8 cellular contexts compared by ENCODE assay signal in the genomic region with DNA sequence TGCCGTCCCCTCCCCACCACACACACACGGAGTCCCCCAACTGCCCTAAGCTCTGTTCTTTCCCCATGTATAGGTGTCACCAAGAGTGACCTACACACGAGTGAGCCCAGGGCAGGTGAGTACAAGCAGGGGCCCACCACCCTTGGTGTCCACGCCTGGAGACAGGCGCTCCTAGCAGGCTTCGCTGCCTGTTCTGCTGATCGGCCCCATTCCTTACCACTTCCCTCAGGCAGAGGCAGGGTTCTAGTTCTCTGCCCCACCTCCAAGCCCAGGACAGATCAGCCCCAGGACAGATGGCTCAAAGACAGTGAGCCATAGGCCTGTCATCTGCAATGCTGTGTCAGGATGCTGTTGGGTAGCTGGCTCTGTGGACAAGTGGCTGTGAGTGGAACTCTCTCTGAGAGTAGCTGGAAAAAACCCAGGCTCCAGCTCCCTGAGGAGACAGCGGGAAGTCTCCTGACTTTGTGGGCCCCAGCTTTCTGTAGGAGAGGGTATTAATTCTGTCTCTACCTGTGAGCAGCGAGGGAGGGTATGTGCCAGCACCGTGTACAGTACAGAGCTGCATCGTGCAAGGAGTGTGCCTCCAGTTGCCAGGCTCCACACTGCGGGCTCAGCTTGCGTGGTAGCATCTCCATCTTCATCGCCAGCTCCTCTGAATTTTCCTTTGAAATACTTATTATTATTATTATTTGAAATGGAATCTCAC. TPM values are rescaled to one million over a fixed set of nuclear protein-coding genes. Genes with fewer than 3 reads are reported as not detected.
DNase-seq lines count a peak whose midpoint lies in the region; ATAC-seq and TF ChIP-seq lines count a peak whose summit lies in the region.

No MANE protein-coding gene starts in this region.

- peak overlapping the region; percentile 86 for H3K4me3 Mint-ChIP-seq in T-helper 1 cell treated with Interleukin-12 subunit alpha and Interleukin-12 subunit beta and Interleukin-4 antibody, amounts not matched to agents 30 μg/mL and 1 μg/mL, for 36 hours
- peak overlapping the region; percentile 85 for H3K4me3 Mint-ChIP-seq in activated B cell treated with CpG ODN at 0.5 μM for 24 hours

- H3K4me1 ChIP-seq in hepatocyte (ENCODE audit: insufficient read depth) = peaks cover 42% of the 10 kb centered on the region
- H3K4me1 ChIP-seq in smooth muscle cell (ENCODE audit: low read depth) = peaks cover 28% of the 10 kb centered on the region

- peak overlapping the region; percentile 89 for H2AFZ ChIP-seq in hepatocyte
- no peak overlapping the region for H2AFZ ChIP-seq in smooth muscle cell (ENCODE audit: low read depth)

- intact Hi-C loops in activated B cell treated with CpG ODN at 0.5 μM for 24 hours (cut with micrococcal nuclease) = loop anchor here (2.0 to 10.0 kb wide), 6 partner anchors 45 to 1743 kb away; a partner anchor contains a TSS

- TF ChIP-seq CTCF in activated B cell treated with CpG ODN at 0.5 μM for 24 hours (IDR thresholded peaks at IDR 0.05) (no peak), hepatocyte (IDR thresholded peaks at IDR 0.05; ENCODE audit: poor library complexity) (no peak), smooth muscle cell (IDR thresholded peaks at IDR 0.05; ENCODE audit: borderline replicate concordance, insufficient read depth, poor library complexity, severe bottlenecking) (no peak)

- H3K27me3 ChIP-seq in hepatocyte (no peaks in the 10 kb centered on the region), smooth muscle cell (ENCODE audit: low read depth) (peaks cover 14% of the 10 kb centered on the region)

- CTCF ChIA-PET in activated B cell treated with CpG ODN at 0.5 μM for 24 hours (lab: Charles Lee) = interaction anchor here (1.5 to 3.3 kb wide), 3 partner anchors 11 to 200 kb away, joined by 8 to 11 read pairs (median 8); no protein-coding TSS in a partner anchor

- H3K36me3 ChIP-seq in hepatocyte (replicated peaks; ENCODE audit: insufficient read depth, low read depth) (no peaks in the 10 kb centered on the region), smooth muscle cell (ENCODE audit: low read depth) (no peaks in the 10 kb centered on the region)

- no peak for ATAC-seq in activated B cell treated with CpG ODN at 0.5 μM for 24 hours (ENCODE audit: low read depth)

- H3K27ac ChIP-seq in hepatocyte (peak overlapping the region; percentile 95), smooth muscle cell (ENCODE audit: low read depth) (peak overlapping the region; percentile 26)

- WGBS in hepatocyte (ENCODE audit: low lambda C conversion rate, missing lambda C conversion rate) = 65% methylated on average over 14 of the region's 14 CpGs
- 67% methylated on average over 14 of the region's 14 CpGs for WGBS in smooth muscle cell (ENCODE audit: low lambda C conversion rate)

- H3K9me3 ChIP-seq in hepatocyte (ENCODE audit: low read depth) (no peaks in the 10 kb centered on the region), smooth muscle cell (replicated peaks; ENCODE audit: low read depth) (no peaks in the 10 kb centered on the region)

- peaks cover 12% of the 10 kb centered on the region for H3K36me3 Mint-ChIP-seq in T-helper 1 cell treated with Interleukin-12 subunit alpha and Interleukin-12 subunit beta and Interleukin-4 antibody, amounts not matched to agents 30 μg/mL and 1 μg/mL, for 36 hours (ENCODE audit: low read depth)
- H3K36me3 Mint-ChIP-seq in activated B cell treated with CpG ODN at 0.5 μM for 24 hours (ENCODE audit: low read depth) = peaks cover 12% of the 10 kb centered on the region

- H3K4me1 Mint-ChIP-seq in T-helper 1 cell treated with Interleukin-12 subunit alpha and Interleukin-12 subunit beta and Interleukin-4 antibody, amounts not matched to agents 30 μg/mL and 1 μg/mL, for 36 hours (ENCODE audit: low read depth) = peaks cover 24% of the 10 kb centered on the region
- peaks cover 29% of the 10 kb centered on the region for H3K4me1 Mint-ChIP-seq in activated B cell treated with CpG ODN at 0.5 μM for 24 hours

- peaks cover 30% of the 10 kb centered on the region for H3K79me2 ChIP-seq in hepatocyte
- peaks cover 7% of the 10 kb centered on the region for H3K79me2 ChIP-seq in smooth muscle cell (ENCODE audit: low read depth)

- peak overlapping the region; percentile 95 for H3K4me2 ChIP-seq in hepatocyte
- H3K4me2 ChIP-seq in smooth muscle cell = peak overlapping the region; percentile 91

- H3K4me3 ChIP-seq in hepatocyte (peak overlapping the region; percentile 90), smooth muscle cell (peak overlapping the region; percentile 67)

- H3K27ac Mint-ChIP-seq in T-helper 1 cell treated with Interleukin-12 subunit alpha and Interleukin-12 subunit beta and Interleukin-4 antibody, amounts not matched to agents 30 μg/mL and 1 μg/mL, for 36 hours = peak overlapping the region; percentile 73
- peak overlapping the region; percentile 75 for H3K27ac Mint-ChIP-seq in activated B cell treated with CpG ODN at 0.5 μM for 24 hours

- H3K9me3 Mint-ChIP-seq in T-helper 1 cell treated with Interleukin-12 subunit alpha and Interleukin-12 subunit beta and Interleukin-4 antibody, amounts not matched to agents 30 μg/mL and 1 μg/mL, for 36 hours = no peaks in the 10 kb centered on the region
- H3K9me3 Mint-ChIP-seq in activated B cell treated with CpG ODN at 0.5 μM for 24 hours = no peaks in the 10 kb centered on the region

- no peaks in the 10 kb centered on the region for H3K27me3 Mint-ChIP-seq in T-helper 1 cell treated with Interleukin-12 subunit alpha and Interleukin-12 subunit beta and Interleukin-4 antibody, amounts not matched to agents 30 μg/mL and 1 μg/mL, for 36 hours (ENCODE audit: low read depth)
- no peaks in the 10 kb centered on the region for H3K27me3 Mint-ChIP-seq in activated B cell treated with CpG ODN at 0.5 μM for 24 hours

- H4K20me1 ChIP-seq in hepatocyte (ENCODE audit: insufficient read depth, poor library complexity, severe bottlenecking) = no peaks in the 10 kb centered on the region
- H4K20me1 ChIP-seq in smooth muscle cell (ENCODE audit: low read depth) = no peaks in the 10 kb centered on the region

- H3K9ac ChIP-seq in smooth muscle cell (ENCODE audit: low read depth) = no peak overlapping the region

- H3F3A ChIP-seq in smooth muscle cell (ENCODE audit: low read depth) = peaks cover 7% of the 10 kb centered on the region

- POLR2A ChIA-PET in activated B cell treated with CpG ODN at 0.5 μM for 24 hours (lab: Charles Lee) = interaction anchor here (0.6 to 1.7 kb wide), 6 partner anchors 9 to 281 kb away, joined by 3 to 8 read pairs (median 3); a partner anchor contains a TSS

- no peak for DNase-seq in T-helper 1 cell
- no peak for DNase-seq in activated B cell treated with CpG ODN at 0.5 μM for 24 hours
- no peak for DNase-seq in hepatocyte (ENCODE audit: low spot score)
- DNase-seq in smooth muscle cell (lab: John Stamatoyannopoulos, UW; ENCODE audit: unreplicated experiment) = no peak
- no peak for DNase-seq in NCI-H2081 treated with DMSO at 0.1 percent for 48 hours (lab: John Stamatoyannopoulos, UW)
- DNase-seq in NCI-H1930 (lab: John Stamatoyannopoulos, UW) = no peak
- DNase-seq in activated gamma-delta T cell (lab: John Stamatoyannopoulos, UW) = no peak

- no peaks in the 10 kb centered on the region for H3K9me2 ChIP-seq in hepatocyte (replicated peaks; ENCODE audit: insufficient read depth)

RNA-seq across cellular contexts. Expression of a gene that starts 0.9 kb away (rescaled TPM):
- total RNA-seq in activated B cell treated with CpG ODN at 0.5 μM for 24 hours (65.1 and 71.2 TPM in 2 replicates), hepatocyte (43.4 and 52.9 TPM in 2 replicates), smooth muscle cell (35.4 and 50.7 TPM in 2 replicates)
- polyA plus RNA-seq in hepatocyte (92.9 and 94.2 TPM in 2 replicates), smooth muscle cell (105 and 107 TPM in 2 replicates)

RNA-seq across cellular contexts. Expression of a gene that starts 2.6 kb away (rescaled TPM):
- total RNA-seq in activated B cell treated with CpG ODN at 0.5 μM for 24 hours (11.0 and 11.2 TPM in 2 replicates), hepatocyte (16.8 and 19.2 TPM in 2 replicates), smooth muscle cell (5.0 and 7.0 TPM in 2 replicates)
- polyA plus RNA-seq in hepatocyte (11.0 and 11.8 TPM in 2 replicates), smooth muscle cell (6.4 and 7.4 TPM in 2 replicates)

RNA-seq across cellular contexts. Expression of a gene that starts 20.1 kb away (rescaled TPM):
- total RNA-seq in activated B cell treated with CpG ODN at 0.5 μM for 24 hours (41.7 and 45.3 TPM in 2 replicates), hepatocyte (18.6 and 20.0 TPM in 2 replicates), smooth muscle cell (12.7 and 17.6 TPM in 2 replicates)
- polyA plus RNA-seq in hepatocyte (35.2 and 46.3 TPM in 2 replicates), smooth muscle cell (23.0 and 34.7 TPM in 2 replicates)

RNA-seq across cellular contexts. Expression of a gene that starts 23.5 kb away (rescaled TPM):
- total RNA-seq in activated B cell treated with CpG ODN at 0.5 μM for 24 hours = 3.5 and 5.2 TPM in 2 replicates
- 3.5 and 5.1 TPM in 2 replicates for total RNA-seq in hepatocyte
- 7.2 and 11.6 TPM in 2 replicates for polyA plus RNA-seq in hepatocyte
- 2.8 and 3.6 TPM in 2 replicates for total RNA-seq in smooth muscle cell
- 6.7 and 6.8 TPM in 2 replicates for polyA plus RNA-seq in smooth muscle cell

RNA-seq across cellular contexts. Expression of a gene that starts 53.3 kb away (rescaled TPM):
- total RNA-seq in activated B cell treated with CpG ODN at 0.5 μM for 24 hours (4.1 and 5.1 TPM in 2 replicates), hepatocyte (0.83 and 1.5 TPM in 2 replicates), smooth muscle cell (2.4 and 6.2 TPM in 2 replicates)
- polyA plus RNA-seq in hepatocyte (1.9 and 3.4 TPM in 2 replicates), smooth muscle cell (2.4 and 2.9 TPM in 2 replicates)
